ENCODE assay signal across 16 cellular contexts in the genomic region with DNA sequence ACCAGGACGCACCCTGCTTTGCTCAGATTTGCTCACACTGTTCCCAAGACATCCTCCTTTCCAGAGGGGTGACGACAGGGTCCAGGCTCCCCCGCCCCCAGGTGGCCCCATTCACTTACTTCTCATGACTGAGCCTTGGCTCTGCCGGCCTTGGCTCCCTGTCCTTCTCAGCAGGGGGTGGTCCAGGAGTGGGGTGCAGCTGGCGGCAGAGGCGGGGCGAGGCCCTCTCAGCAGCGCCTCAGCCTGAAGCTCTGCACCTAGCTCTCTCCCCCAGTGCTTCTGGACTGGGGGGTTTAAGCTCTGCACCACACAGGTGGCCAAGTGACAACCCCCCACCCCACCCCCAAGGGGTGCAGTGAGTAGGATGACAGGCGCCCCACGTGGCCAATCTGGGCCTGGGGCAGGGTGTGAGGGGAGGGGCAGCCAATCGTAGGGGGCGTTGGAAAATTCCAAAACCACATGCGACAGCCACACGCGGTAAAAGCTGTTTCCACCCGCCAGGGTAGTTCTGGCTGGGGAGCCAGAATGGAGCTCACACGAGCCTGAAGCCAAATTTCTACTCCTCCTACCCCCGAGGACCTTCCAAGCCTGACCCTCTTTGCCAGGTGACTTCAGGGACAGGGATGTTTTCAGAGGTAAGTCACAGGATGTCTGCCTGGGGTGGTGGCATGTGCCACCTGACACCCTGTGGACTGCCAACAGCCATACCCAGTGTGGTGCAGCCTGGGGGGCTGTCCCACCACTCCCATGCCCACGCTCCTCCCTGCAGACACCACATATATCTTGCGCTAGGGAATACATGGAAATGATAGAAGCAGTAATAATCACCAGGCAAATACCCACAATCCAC. TPM values are rescaled to one million over a fixed set of nuclear protein-coding genes. Genes with fewer than 3 reads are reported as not detected.
DNase-seq lines count a peak whose midpoint lies in the region; ATAC-seq and TF ChIP-seq lines count a peak whose summit lies in the region.
"Had no signal": no experiment of that assay in that cellular context is flagged by ENCODE, and none has a peak within 500 bp of the region (broad histone marks: within the 10 kb centered on the region; RNA-seq: fewer than 3 reads in every experiment).

No MANE protein-coding gene starts in this region.

- H3K36me3 ChIP-seq in CD8-positive, alpha-beta memory T cell (ENCODE audit: insufficient read depth, low read length) = no peaks in the 10 kb centered on the region
- H3K36me3 ChIP-seq in uterus = no peaks in the 10 kb centered on the region
- H3K36me3 ChIP-seq: SJSA1 had no signal

- POLR2A ChIA-PET in CD8-positive, alpha-beta memory T cell (lab: Charles Lee) = interaction anchor here (0.5 kb wide), 1 partner anchor 79 kb away, joined by 3 read pairs; no protein-coding TSS in a partner anchor
- POLR2A ChIA-PET in T-cell (lab: Charles Lee) = no interaction called here

- peak overlapping the region; percentile 70 to 99 (median 90) for H3K27ac Mint-ChIP-seq in CD8-positive, alpha-beta memory T cell
- H3K27ac Mint-ChIP-seq in T-cell (peak overlapping the region; percentile 87 to 91), progenitor cell of endocrine pancreas (peak overlapping the region; percentile 62)
- peak overlapping the region; percentile 13 for H3K27ac Mint-ChIP-seq in activated naive CD8-positive, alpha-beta T cell

- no peak overlapping the region for H3K27ac ChIP-seq in CD8-positive, alpha-beta memory T cell (ENCODE audit: low read depth, low read length)
- no peak overlapping the region for H3K27ac ChIP-seq in uterus
- H3K27ac ChIP-seq: SJSA1 had no signal

- no peaks in the 10 kb centered on the region for H3K9me3 Mint-ChIP-seq in CD8-positive, alpha-beta memory T cell
- H3K9me3 Mint-ChIP-seq in T-cell = no peaks in the 10 kb centered on the region
- no peaks in the 10 kb centered on the region for H3K9me3 Mint-ChIP-seq in activated naive CD8-positive, alpha-beta T cell (ENCODE audit: low read depth)
- no peaks in the 10 kb centered on the region for H3K9me3 Mint-ChIP-seq in progenitor cell of endocrine pancreas (ENCODE audit: low read depth)
- H3K9me3 Mint-ChIP-seq: nephron had no signal

- no peaks in the 10 kb centered on the region for H3K9me3 ChIP-seq in CD8-positive, alpha-beta memory T cell (ENCODE audit: low read length)
- H3K9me3 ChIP-seq in uterus = no peaks in the 10 kb centered on the region
- H3K9me3 ChIP-seq: SJSA1 had no signal

- H3K4me3 ChIP-seq in CD8-positive, alpha-beta memory T cell (ENCODE audit: low read length) = no peak overlapping the region
- H3K4me3 ChIP-seq in uterus = no peak overlapping the region
- H3K4me3 ChIP-seq: SJSA1 had no signal

- TF ChIP-seq CTCF in progenitor cell of endocrine pancreas (IDR thresholded peaks at IDR 0.05; ENCODE audit: unreplicated experiment) (no peak), uterus (IDR thresholded peaks at IDR 0.05) (no peak)

- DNase-seq in CD8-positive, alpha-beta memory T cell = peak in 2 of 5 donors; percentile 26 to 56
- DNase-seq in T-cell = peak in 1 of 34 experiments; percentile 38
- no peak for DNase-seq in progenitor cell of endocrine pancreas (ENCODE audit: low spot score, unreplicated experiment)
- no peak for DNase-seq in uterus
- no peak for DNase-seq in NCI-H82 (lab: John Stamatoyannopoulos, UW)
- no peak for DNase-seq in NCI-H2081 treated with DMSO at 0.1 percent for 48 hours (lab: John Stamatoyannopoulos, UW)
- DNase-seq: kidney glomerular epithelial cell, NCI-H1105, NCI-H526 treated with DMSO at 0.1 percent for 48 hours had no signal

- TF ChIP-seq POLR2A in uterus (IDR thresholded peaks at IDR 0.05) = no peak

- H3K4me1 ChIP-seq in CD8-positive, alpha-beta memory T cell (ENCODE audit: insufficient read depth, low read length) = peaks cover 55% of the 10 kb centered on the region
- H3K4me1 ChIP-seq in uterus = no peaks in the 10 kb centered on the region
- H3K4me1 ChIP-seq: SJSA1 had no signal

- peak overlapping the region; percentile 53 to 97 (median 87) for H3K4me3 Mint-ChIP-seq in CD8-positive, alpha-beta memory T cell
- H3K4me3 Mint-ChIP-seq in T-cell (peak overlapping the region; percentile 60 to 77 (median 73)), progenitor cell of endocrine pancreas (ENCODE audit: low read depth) (no peak overlapping the region)
- H3K4me3 Mint-ChIP-seq in activated naive CD8-positive, alpha-beta T cell = peak overlapping the region; percentile 22
- H3K4me3 Mint-ChIP-seq: nephron had no signal

- ATAC-seq in T-cell (replicated peaks in 1 of 4) (peak in 1 of 4 experiments; percentile 17), HG02885 (IDR thresholded peaks at IDR 0.05; ENCODE audit: poor library complexity, unreplicated experiment) (no peak)

- intact Hi-C loops in uterus (cut with DNase I; ENCODE audit: low total_unique reads) = no loop called here

- H3K36me3 Mint-ChIP-seq in CD8-positive, alpha-beta memory T cell = peaks cover 0 to 8% (median 0%) of the 10 kb centered on the region in 3 donors
- H3K36me3 Mint-ChIP-seq in T-cell = no peaks in the 10 kb centered on the region
- H3K36me3 Mint-ChIP-seq in activated naive CD8-positive, alpha-beta T cell = no peaks in the 10 kb centered on the region
- no peaks in the 10 kb centered on the region for H3K36me3 Mint-ChIP-seq in progenitor cell of endocrine pancreas (ENCODE audit: insufficient read depth)

- no peaks in the 10 kb centered on the region for H3K27me3 ChIP-seq in CD8-positive, alpha-beta memory T cell (ENCODE audit: insufficient read depth, low read length, poor library complexity, severe bottlenecking)
- no peaks in the 10 kb centered on the region for H3K27me3 ChIP-seq in uterus
- H3K27me3 ChIP-seq: SJSA1 had no signal

- CTCF ChIA-PET in CD8-positive, alpha-beta memory T cell (lab: Charles Lee) = interaction anchor here (1.4 kb wide), 1 partner anchor 15 kb away, joined by 4 read pairs; no protein-coding TSS in a partner anchor
- CTCF ChIA-PET in T-cell (lab: Charles Lee) = interaction anchor here in 1 of 2 donors (1.1 kb wide), 1 partner anchor 22 kb away, joined by 3 read pairs; no protein-coding TSS in a partner anchor

- H3K27me3 Mint-ChIP-seq in CD8-positive, alpha-beta memory T cell = no peaks in the 10 kb centered on the region
- H3K27me3 Mint-ChIP-seq in T-cell (no peaks in the 10 kb centered on the region), progenitor cell of endocrine pancreas (peaks cover 21% of the 10 kb centered on the region)
- H3K27me3 Mint-ChIP-seq in activated naive CD8-positive, alpha-beta T cell = no peaks in the 10 kb centered on the region

- H3K4me1 Mint-ChIP-seq in CD8-positive, alpha-beta memory T cell = peaks cover 52 to 62% (median 56%) of the 10 kb centered on the region in 3 donors
- H3K4me1 Mint-ChIP-seq in T-cell = peaks cover 61 to 85% (median 68%) of the 10 kb centered on the region in 3 donors
- H3K4me1 Mint-ChIP-seq in activated naive CD8-positive, alpha-beta T cell (ENCODE audit: low read depth) = peaks cover 57% of the 10 kb centered on the region
- H3K4me1 Mint-ChIP-seq in progenitor cell of endocrine pancreas (ENCODE audit: low read depth) = peaks cover 5% of the 10 kb centered on the region

RNA-seq across cellular contexts. Expression of gene RORC, which starts 5.6 kb away (rescaled TPM):
- 1 to 10 TPM; 1.3 to 1.5 TPM for total RNA-seq in CD8-positive, alpha-beta memory T cell
- 46.4 TPM for polyA plus RNA-seq in CD8-positive, alpha-beta memory T cell
- total RNA-seq in T-cell (10 to 100 TPM in 1 of 5 donors, 1 to 10 TPM in 4; 1.5 to 11.6 (median 7.6) TPM), progenitor cell of endocrine pancreas (0.09 TPM in 1 of 2 replicates, not detected in the other), uterus (1 to 10 TPM in 2 of 4 donors, under 1 TPM in 2; 0.51 to 4.8 (median 2.1) TPM)
- total RNA-seq: dermis microvascular lymphatic vessel endothelial cell, fibroblast of villous mesenchyme, SJSA1 had no signal

RNA-seq across cellular contexts. Expression of gene C2CD4D, which starts 13.6 kb away (rescaled TPM):
- 1 to 10 TPM; 1.9 to 2.0 TPM for total RNA-seq in CD8-positive, alpha-beta memory T cell
- 3.7 TPM for polyA plus RNA-seq in CD8-positive, alpha-beta memory T cell
- 1 to 10 TPM in 2 of 5 donors, under 1 TPM in 3; 0.26 to 1.1 (median 0.85) TPM for total RNA-seq in T-cell
- 1.00 and 1.3 TPM in 2 replicates for total RNA-seq in progenitor cell of endocrine pancreas
- not detected for total RNA-seq in uterus
- total RNA-seq: fibroblast of villous mesenchyme, SJSA1 had no signal

RNA-seq across cellular contexts. Expression of gene LINGO4, which starts 20.8 kb away (rescaled TPM):
- total RNA-seq in CD8-positive, alpha-beta memory T cell = under 1 TPM in 1 of 2 experiments, not detected in 1; 0.09 TPM
- polyA plus RNA-seq in CD8-positive, alpha-beta memory T cell = 0.28 TPM
- under 1 TPM in 3 of 5 donors, not detected in 2; 0.25 to 0.40 (median 0.36) TPM for total RNA-seq in T-cell
- not detected in 2 replicates for total RNA-seq in progenitor cell of endocrine pancreas
- under 1 TPM in 1 of 4 donors, not detected in 3; 0.14 TPM for total RNA-seq in uterus
- total RNA-seq: dermis microvascular lymphatic vessel endothelial cell, fibroblast of villous mesenchyme, SJSA1 had no signal

RNA-seq across cellular contexts. Expression of gene THEM5, which starts 27.5 kb away (rescaled TPM):
- total RNA-seq in CD8-positive, alpha-beta memory T cell = not detected
- 0.38 TPM for polyA plus RNA-seq in CD8-positive, alpha-beta memory T cell
- total RNA-seq in T-cell = not detected
- not detected in 2 replicates for total RNA-seq in progenitor cell of endocrine pancreas
- total RNA-seq in uterus = not detected
- total RNA-seq: dermis microvascular lymphatic vessel endothelial cell, fibroblast of villous mesenchyme, SJSA1 had no signal
- polyA plus RNA-seq: adipose tissue had no signal

RNA-seq across cellular contexts. Expression of gene TDRKH, which starts 35.7 kb away (rescaled TPM):
- 10 to 100 TPM; 16.4 to 17.4 TPM for total RNA-seq in CD8-positive, alpha-beta memory T cell
- polyA plus RNA-seq in CD8-positive, alpha-beta memory T cell = 20.5 TPM
- 10 to 100 TPM in 4 of 5 donors, 1 to 10 TPM in 1; 9.6 to 26.3 (median 22.1) TPM for total RNA-seq in T-cell
- 16.3 and 16.5 TPM in 2 replicates for total RNA-seq in progenitor cell of endocrine pancreas
- 1 to 10 TPM in 2 of 4 donors, under 1 TPM in 2; 0.26 to 6.8 (median 1.8) TPM for total RNA-seq in uterus

Comparison
In these comparisons a context has a peak if more than half of its experiments do, and no peak if none do; other contexts are left out.
1. H3K27ac Mint-ChIP-seq: peak in every context shown above with its lines; median percentile 90 in CD8-positive, alpha-beta memory T cell; 89 in T-cell; 62 in progenitor cell of endocrine pancreas; 13 in activated naive CD8-positive, alpha-beta T cell.